27 cellular contexts compared by ENCODE assay signal in the genomic region with DNA sequence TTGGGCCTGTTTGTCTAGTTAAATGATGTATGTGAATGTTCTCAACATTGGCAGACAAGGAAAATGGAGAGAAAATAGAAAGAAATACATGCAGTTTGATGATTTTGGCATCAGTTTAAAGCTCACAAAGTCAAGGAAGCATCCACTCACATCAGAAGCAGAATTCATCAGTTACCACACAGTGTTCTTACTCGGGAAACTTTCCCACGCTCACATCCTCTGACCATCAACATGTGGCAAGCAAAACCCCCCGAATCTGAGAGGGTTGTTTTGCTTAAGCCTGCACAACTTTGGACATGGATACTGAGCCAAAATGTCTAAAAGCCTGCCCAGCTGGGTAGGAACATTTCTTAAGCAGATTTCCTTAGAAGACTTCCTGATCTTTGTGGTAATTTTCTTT.
A peak's percentile ranks its signal among the peaks of the same experiment; 100 is the strongest.
DNase-seq lines count a peak whose midpoint lies in the region; ATAC-seq, FAIRE-seq and TF ChIP-seq lines count a peak whose summit lies in the region.
"Had no signal": no experiment of that assay in that cellular context is flagged by ENCODE, and none has a peak within 500 bp of the region (broad histone marks: within the 10 kb centered on the region; RNA-seq: fewer than 3 reads in every experiment).

No MANE protein-coding gene starts in this region.

- H4K5ac ChIP-seq in H1 (ENCODE audit: insufficient read length, low read depth, low read length): no peak overlapping the region

- no peak for TF ChIP-seq RAD21 in H1 (IDR thresholded peaks at IDR 0.05 in 1 of 2, conservative IDR thresholded peaks at IDR 0.05 in 1 of 2; ENCODE audit: low read depth in 2 of 2, low read length in 2 of 2)

- no peak overlapping the region for H3K4me3 ChIP-seq in H1 (ENCODE audit: extremely low read depth in 1 of 4, insufficient read depth in 2 of 4, low read depth in 3 of 4, low read length in 4 of 4)
- H3K4me3 ChIP-seq: heart right ventricle, thyroid gland had no signal

- H3K4me1 Mint-ChIP-seq in nephron: no peaks in the 10 kb centered on the region
- H3K4me1 Mint-ChIP-seq: stimulated activated naive CD8-positive, alpha-beta T cell treated with anti-CD3 and anti-CD28 coated beads, Interleukin-15, amount 100 ng/mL, for 72 hours had no signal

- H3K18ac ChIP-seq in H1 (ENCODE audit: extremely low read depth, low read length): no peak overlapping the region

- TF ChIP-seq CTCF in H1 (IDR thresholded peaks at IDR 0.05; ENCODE audit: control extremely low read depth in 1 of 3, insufficient read depth in 1 of 3, low read depth in 1 of 3, low read length in 3 of 3) (no peak), nephron (IDR thresholded peaks at IDR 0.05; ENCODE audit: unreplicated experiment in 3 of 3) (no peak)

- no peak overlapping the region for H3K56ac ChIP-seq in H1 (replicated peaks; ENCODE audit: insufficient read length, low read depth, low read length)

- no peak overlapping the region for H4K8ac ChIP-seq in H1 (ENCODE audit: extremely low read depth, insufficient read depth, low read length)

- DNase-seq in left ventricle myocardium superior (no peak), Right ventricle myocardium superior (no peak), H1 (ENCODE audit: low read depth in 1 of 2, low spot score in 2 of 2) (no peak), Kasumi-1 (lab: John Stamatoyannopoulos, UW) (no peak), NCI-H69 (lab: John Stamatoyannopoulos, UW) (no peak)
- no peak for DNase-seq in stimulated activated naive CD8-positive, alpha-beta T cell treated with anti-CD3 and anti-CD28 coated beads, Interleukin-15, Interleukin-2, amounts not matched to agents 100 U/mL and 50 U/mL, for 24 hours
- DNase-seq: 8988T; activated CD4-positive, alpha-beta T cell treated with anti-CD3 and anti-CD28 coated beads for 48 hours; activated CD8-positive, alpha-beta memory T cell treated with anti-CD3 and anti-CD28 coated beads for 24 hours; activated effector memory CD4-positive, alpha-beta T cell treated with Interleukin-2 at 50 U/mL for 16 hours; anterior cingulate cortex; CD8-positive, alpha-beta T cell; DMS 273 treated with DMSO at 0.1 percent for 48 hours; foreskin keratinocyte; HCEC 1CT; heart right ventricle; mammary epithelial cell; NCI-H1694; NCI-H510A treated with DMSO at 0.1 percent for 48 hours; PC-3; stimulated activated naive CD8-positive, alpha-beta T cell treated with anti-CD3 and anti-CD28 coated beads, Interleukin-15, amount 100 ng/mL, for 72 hours; thyroid gland had no signal

- H3K27ac Mint-ChIP-seq in nephron: peak overlapping the region in 2 of 3 experiments; percentile 34 to 52
- H3K27ac Mint-ChIP-seq: activated naive CD8-positive, alpha-beta T cell; CD8-positive, alpha-beta T cell; progenitor cell of endocrine pancreas; stimulated activated naive CD8-positive, alpha-beta T cell treated with anti-CD3 and anti-CD28 coated beads, Interleukin-15, amount 100 ng/mL, for 72 hours had no signal

- 93% methylated on average over 3 of the region's 3 CpGs; no CpG with 5 or more reads in 1 of the 2 experiments for WGBS in H1 (ENCODE audit: extremely low coverage in 1 of 2, insufficient coverage in 1 of 2, insufficient read length in 1 of 2, insufficient replicate concordance in 2 of 2, low coverage in 1 of 2, low lambda C conversion rate in 2 of 2, missing lambda C conversion rate in 1 of 2), 2 experiments

- no peak overlapping the region for H3K4me3 Mint-ChIP-seq in nephron
- H3K4me3 Mint-ChIP-seq: activated naive CD8-positive, alpha-beta T cell; CD8-positive, alpha-beta T cell; stimulated activated naive CD8-positive, alpha-beta T cell treated with anti-CD3 and anti-CD28 coated beads, Interleukin-15, amount 100 ng/mL, for 72 hours had no signal

- CTCF ChIA-PET in H1 (lab: Charles Lee; ENCODE audit: partially characterized antibody): interaction anchor here (1.1 kb wide), 1 partner anchor 18 kb away, joined by 3 read pairs; no protein-coding TSS in a partner anchor

- no peaks in the 10 kb centered on the region for H3K36me3 Mint-ChIP-seq in nephron (ENCODE audit: low read depth)
- H3K36me3 Mint-ChIP-seq: activated naive CD8-positive, alpha-beta T cell; CD8-positive, alpha-beta T cell had no signal

- H3K14ac ChIP-seq in H1 (ENCODE audit: insufficient read length): no peak overlapping the region

- no peak overlapping the region for H3K4ac ChIP-seq in H1 (replicated peaks; ENCODE audit: insufficient read length, low read depth, low read length)

- TF ChIP-seq POLR2A in H1 (IDR thresholded peaks at IDR 0.05; ENCODE audit: control extremely low read depth in 1 of 2, low read depth in 2 of 2, low read length in 2 of 2): no peak

- no peaks in the 10 kb centered on the region for H3K27me3 Mint-ChIP-seq in nephron (ENCODE audit: low read depth)
- H3K27me3 Mint-ChIP-seq: activated naive CD8-positive, alpha-beta T cell; progenitor cell of endocrine pancreas; stimulated activated naive CD8-positive, alpha-beta T cell treated with anti-CD3 and anti-CD28 coated beads, Interleukin-15, amount 100 ng/mL, for 72 hours had no signal

- no peak for TF ChIP-seq EP300 in H1 (IDR thresholded peaks at IDR 0.05; ENCODE audit: borderline replicate concordance in 1 of 2, low read depth in 2 of 2, low read length in 2 of 2)

- no peaks in the 10 kb centered on the region for H4K20me1 ChIP-seq in H1 (replicated peaks in 1 of 2; ENCODE audit: control insufficient read depth in 1 of 2, insufficient read depth in 2 of 2, low read length in 2 of 2)

- no peak for FAIRE-seq in H1 (lab: Jason Lieb, UNC)

- H2AFZ ChIP-seq in H1 (ENCODE audit: low read length): peak overlapping the region; percentile 68; the same call in 1 of the 2 replicates

- no peak overlapping the region for H3K23ac ChIP-seq in H1 (ENCODE audit: insufficient read length)

- no peaks in the 10 kb centered on the region for H3K36me3 ChIP-seq in H1 (ENCODE audit: control insufficient read depth in 2 of 4, insufficient read depth in 4 of 4, low read length in 3 of 4)
- H3K36me3 ChIP-seq: heart right ventricle, thyroid gland had no signal

- no peak overlapping the region for H2AK5ac ChIP-seq in H1 (ENCODE audit: low read depth, low read length)

- H3K9me3 ChIP-seq in H1 (ENCODE audit: insufficient read depth in 2 of 2, low read depth in 1 of 2, low read length in 1 of 2): no peaks in the 10 kb centered on the region
- H3K9me3 ChIP-seq: heart right ventricle, thyroid gland had no signal

- no peaks in the 10 kb centered on the region for H3K27me3 ChIP-seq in H1 (replicated peaks in 1 of 4; ENCODE audit: control insufficient read depth in 3 of 4, extremely low read depth in 1 of 4, insufficient read depth in 3 of 4, low read length in 3 of 4)
- H3K27me3 ChIP-seq: foreskin keratinocyte, heart right ventricle, thyroid gland had no signal

- no peak overlapping the region for H2BK120ac ChIP-seq in H1 (replicated peaks; ENCODE audit: low read depth, low read length)

- H3K27ac ChIP-seq in H1 (ENCODE audit: low read depth, low read length): no peak overlapping the region
- H3K27ac ChIP-seq: foreskin keratinocyte, heart right ventricle, thyroid gland had no signal

- no peak overlapping the region for H2BK20ac ChIP-seq in H1 (ENCODE audit: low read length)

- H3K23me2 ChIP-seq in H1 (ENCODE audit: low read depth, low read length): no peaks in the 10 kb centered on the region

- H3K9me3 Mint-ChIP-seq in nephron: no peaks in the 10 kb centered on the region
- H3K9me3 Mint-ChIP-seq: CD8-positive, alpha-beta T cell; stimulated activated naive CD8-positive, alpha-beta T cell treated with anti-CD3 and anti-CD28 coated beads, Interleukin-15, amount 100 ng/mL, for 72 hours had no signal

- H4K91ac ChIP-seq in H1 (replicated peaks; ENCODE audit: insufficient read length, low read length): no peak overlapping the region

- intact Hi-C loops in left ventricle myocardium superior (cut with micrococcal nuclease): no loop called here
- intact Hi-C loops in Right ventricle myocardium superior (cut with DNase I): no loop called here

- POLR2A ChIA-PET in H1 (lab: Charles Lee; ENCODE audit: partially characterized antibody): no interaction called here

- H3K4me1 ChIP-seq in H1 (replicated peaks in 1 of 4; ENCODE audit: control insufficient read depth in 3 of 4, insufficient read depth in 4 of 4, low read length in 3 of 4): peaks cover 0 to 3% (median 0%) of the 10 kb centered on the region in 4 experiments; a peak in 2 of 7 replicates
- H3K4me1 ChIP-seq: foreskin keratinocyte, thyroid gland had no signal

- no peak overlapping the region for H3K9ac ChIP-seq in H1 (replicated peaks in 1 of 4; ENCODE audit: extremely low read depth in 1 of 4, low read depth in 3 of 4, low read length in 3 of 4)

- peak; percentile 30 for ATAC-seq in left ventricle myocardium superior
- ATAC-seq in Right ventricle myocardium superior (ENCODE audit: poor library complexity): no peak
- ATAC-seq in stimulated activated naive CD8-positive, alpha-beta T cell treated with anti-CD3 and anti-CD28 coated beads, Interleukin-15, Interleukin-2, amounts not matched to agents 100 U/mL and 50 U/mL, for 24 hours: no peak
- no peak for ATAC-seq in HG02571 (IDR thresholded peaks at IDR 0.05; ENCODE audit: unreplicated experiment)
- ATAC-seq: CD8-positive, alpha-beta T cell; foreskin keratinocyte; PC-3; Right ventricle myocardium inferior; stimulated activated naive CD8-positive, alpha-beta T cell treated with anti-CD3 and anti-CD28 coated beads, Interleukin-15, amount 100 ng/mL, for 72 hours had no signal

- H2BK12ac ChIP-seq in H1 (ENCODE audit: low read depth, low read length): no peak overlapping the region

- H3K79me2 ChIP-seq in H1 (ENCODE audit: control insufficient read depth in 1 of 2, insufficient read depth in 2 of 2, low read length in 2 of 2): no peaks in the 10 kb centered on the region

- no peak overlapping the region for H3K4me2 ChIP-seq in H1 (ENCODE audit: insufficient read depth in 1 of 2, low read depth in 2 of 2, low read length in 2 of 2)

- H2BK15ac ChIP-seq in H1 (ENCODE audit: low read length): no peak overlapping the region

- no peak overlapping the region for H2BK5ac ChIP-seq in H1 (ENCODE audit: low read depth, low read length)

- H3K79me1 ChIP-seq in H1 (ENCODE audit: low read depth, low read length): no peaks in the 10 kb centered on the region

TF ChIP-seq in H1, 55 proteins besides CTCF, POLR2A, EP300 and RAD21:
- TF ChIP-seq ASH2L (IDR thresholded peaks at IDR 0.05; ENCODE audit: low read length) (no peak), RBBP5 (IDR thresholded peaks at IDR 0.05; ENCODE audit: borderline replicate concordance, low read depth, low read length) (no peak), NRF1 (IDR thresholded peaks at IDR 0.05; ENCODE audit: low read depth, low read length) (no peak)
